ENCODE assay signal across 20 cellular contexts in the genomic region with DNA sequence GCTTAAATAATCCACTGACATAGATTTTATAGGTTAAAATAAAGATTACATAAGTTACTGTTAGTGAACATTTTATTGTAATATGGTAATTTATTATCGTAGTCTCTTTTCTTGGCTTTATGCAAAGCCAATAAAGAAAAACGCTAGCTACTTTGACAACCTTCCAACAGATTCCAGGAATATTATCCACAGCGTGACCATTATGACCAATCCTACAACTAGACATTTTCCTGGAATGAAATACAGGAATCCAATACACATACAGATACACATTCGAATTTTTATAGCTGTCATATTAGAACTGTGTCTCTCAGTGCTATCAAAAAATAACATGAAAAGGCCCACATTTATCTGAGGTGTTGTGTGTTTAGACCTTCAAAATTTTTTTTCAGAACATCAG. TPM values are rescaled to one million over a fixed set of nuclear protein-coding genes. Genes with fewer than 3 reads are reported as not detected.
DNase-seq lines count a peak whose midpoint lies in the region; TF ChIP-seq lines count a peak whose summit lies in the region.
"Had no signal": no experiment of that assay in that cellular context is flagged by ENCODE, and none has a peak within 500 bp of the region (broad histone marks: within the 10 kb centered on the region; RNA-seq: fewer than 3 reads in every experiment).

No MANE protein-coding gene starts in this region.

- peaks cover 5% of the 10 kb centered on the region for H3K9me3 Mint-ChIP-seq in osteocyte (ENCODE audit: unreplicated experiment)

- no peak overlapping the region for H3K4me2 ChIP-seq in Karpas-422 (ENCODE audit: low read depth, low read length, poor library complexity, severe bottlenecking)
- H3K4me2 ChIP-seq: BLaER1, SK-N-SH had no signal

- no peaks in the 10 kb centered on the region for H3K9me2 ChIP-seq in Karpas-422 (replicated peaks; ENCODE audit: insufficient read depth, low read length)
- H3K9me2 ChIP-seq: SK-N-SH had no signal

- H3K79me2 ChIP-seq in Karpas-422 (ENCODE audit: low read length), result 0 out of 2 replicates have a peak, but pooled peaks cover 3% of the 10 kb centered on the region

- H3K27me3 ChIP-seq in MG63 (no peaks in the 10 kb centered on the region), Karpas-422 (ENCODE audit: low read length) (no peaks in the 10 kb centered on the region)
- H3K27me3 ChIP-seq: BLaER1 had no signal

- H3K9ac ChIP-seq in Karpas-422 (ENCODE audit: low read length), result no peak overlapping the region
- H3K9ac ChIP-seq: BLaER1, SK-N-SH had no signal

- no peaks in the 10 kb centered on the region for H3K27me3 Mint-ChIP-seq in osteocyte (ENCODE audit: unreplicated experiment)

- H3K4me1 Mint-ChIP-seq in osteocyte (ENCODE audit: unreplicated experiment), result peaks cover 10% of the 10 kb centered on the region

- peaks cover 21% of the 10 kb centered on the region for H3K36me3 Mint-ChIP-seq in osteocyte (ENCODE audit: unreplicated experiment)

- H2AFZ ChIP-seq in Karpas-422 (ENCODE audit: low read length), result no peak overlapping the region

- DNase-seq in AG08395 (ENCODE audit: low spot score), result peak; percentile 4
- DNase-seq in GM04503 (ENCODE audit: low read depth), result peak; percentile 4
- DNase-seq in astrocyte of the hippocampus (ENCODE audit: low read depth, low spot score), result peak; percentile 35
- DNase-seq in fibroblast of the aortic adventitia (ENCODE audit: low read depth), result peak; percentile 85
- DNase-seq in osteocyte (ENCODE audit: extremely low spot score, unreplicated experiment), result no peak
- no peak for DNase-seq in MG63
- no peak for DNase-seq in Karpas-422
- DNase-seq in hippocampal formation (lab: John Stamatoyannopoulos, UW), result no peak
- DNase-seq: Calu3; CD8-positive, alpha-beta T cell; DMS53; H9; NCI-H1417 treated with DMSO at 0.1 percent for 48 hours; NCI-H187 treated with DMSO at 0.1 percent for 48 hours; NCI-H226; NCI-H524; SHP77 treated with DMSO at 0.1 percent for 48 hours; SK-N-SH had no signal

- H3K27ac ChIP-seq in Karpas-422 (ENCODE audit: low read length), result no peak overlapping the region
- H3K27ac ChIP-seq: 22Rv1, BLaER1 had no signal

- H4K20me1 ChIP-seq in Karpas-422 (ENCODE audit: insufficient read depth, low read depth, low read length), result no peaks in the 10 kb centered on the region
- H4K20me1 ChIP-seq: BLaER1 had no signal

- no peak overlapping the region for H3K4me3 ChIP-seq in fibroblast of the aortic adventitia (ENCODE audit: low read depth, low read length)
- no peak overlapping the region for H3K4me3 ChIP-seq in MG63
- H3K4me3 ChIP-seq in Karpas-422 (ENCODE audit: low read length), result no peak overlapping the region
- H3K4me3 ChIP-seq: BLaER1 had no signal

- H3K27ac Mint-ChIP-seq in osteocyte (ENCODE audit: unreplicated experiment), result no peak overlapping the region
- H3K27ac Mint-ChIP-seq: CD8-positive, alpha-beta T cell; H9 had no signal

- no peak for TF ChIP-seq CTCF in fibroblast of the aortic adventitia (IDR thresholded peaks at IDR 0.05; ENCODE audit: insufficient read depth, low read length)
- TF ChIP-seq CTCF in osteocyte (IDR thresholded peaks at IDR 0.05), result no peak

- H3K36me3 ChIP-seq in MG63 (peaks cover 25% of the 10 kb centered on the region), Karpas-422 (ENCODE audit: insufficient read depth, low read length) (peaks cover 23% of the 10 kb centered on the region)

- no peak overlapping the region for H3K4me3 Mint-ChIP-seq in osteocyte (ENCODE audit: unreplicated experiment)
- H3K4me3 Mint-ChIP-seq: CD8-positive, alpha-beta T cell; H9 had no signal

- H3K9me3 ChIP-seq in MG63 (no peaks in the 10 kb centered on the region), Karpas-422 (ENCODE audit: low read length) (peaks cover 4% of the 10 kb centered on the region; the same call in 1 of the 2 replicates)

- H3K4me1 ChIP-seq in Karpas-422 (ENCODE audit: low read length), result no peaks in the 10 kb centered on the region
- H3K4me1 ChIP-seq: BLaER1 had no signal

RNA-seq across cellular contexts. Expression of a gene that starts 13.1 kb away (rescaled TPM):
- 3,292 and 4,809 TPM in 2 replicates for total RNA-seq in fibroblast of the aortic adventitia (ENCODE audit: low replicate concordance)
- 1,698 and 1,751 TPM in 2 replicates for total RNA-seq in osteocyte
- total RNA-seq in MG63 (2014; rRNA removed; shearing (Covaris generic); ENCODE audit: low replicate concordance), result 7,701 and 9,321 TPM in 2 replicates
- 4,228 and 6,273 TPM in 2 replicates for total RNA-seq in Karpas-422 (2014; rRNA removed; shearing (Covaris generic); ENCODE audit: low replicate concordance)

Comparison
In these comparisons a context has a peak if more than half of its experiments do, and no peak if none do; other contexts are left out.
1. DNase-seq: peak in AG08395 (single experiment), GM04503 (single experiment), astrocyte of the hippocampus (single experiment) and fibroblast of the aortic adventitia (single experiment); none in osteocyte (single experiment), MG63 (single experiment), Karpas-422 (single experiment) and hippocampal formation (0 of 2).